Comparison of ENCODE assay signal across 8 cellular contexts in the genomic region with DNA sequence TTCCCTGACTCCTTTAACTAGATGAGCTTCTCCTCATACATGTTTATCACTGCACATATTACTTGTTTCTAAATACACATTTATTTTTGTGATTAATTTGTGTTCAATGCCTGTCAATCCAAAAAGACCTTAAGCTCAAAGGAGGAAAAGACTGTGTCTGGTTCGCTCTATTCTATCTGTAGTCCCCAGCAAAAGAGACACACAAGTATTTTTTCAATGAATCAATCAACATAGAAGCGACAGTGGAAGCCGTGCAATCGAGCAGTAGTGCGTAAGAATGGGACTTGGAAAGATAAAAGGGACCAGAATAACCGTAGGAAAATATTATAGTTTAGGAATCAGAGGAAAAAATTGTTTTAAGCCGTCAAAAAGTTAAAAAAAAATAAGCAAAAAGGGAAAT. TPM values are rescaled to one million over a fixed set of nuclear protein-coding genes. Genes with fewer than 3 reads are reported as not detected.
A peak's percentile ranks its signal among the peaks of the same experiment; 100 is the strongest.
DNase-seq lines count a peak whose midpoint lies in the region; ATAC-seq, FAIRE-seq and TF ChIP-seq lines count a peak whose summit lies in the region.

No MANE protein-coding gene starts in this region.

- H3K79me2 ChIP-seq in GM12878 (ENCODE audit: control insufficient read depth, insufficient read depth, low read length), result peaks cover 65% of the 10 kb centered on the region

- TF ChIP-seq EP300 in GM12878 (IDR thresholded peaks at IDR 0.05; ENCODE audit: borderline replicate concordance in 1 of 2, control insufficient read depth in 1 of 2, low read depth in 2 of 2, low read length in 2 of 2), result no peak

- H3K27ac ChIP-seq in A673 (ENCODE audit: low read depth, low read length, poor library complexity, severe bottlenecking) (peak overlapping the region; percentile 91), HEK293 (ENCODE audit: extremely low read depth, low read depth, low read length) (no peak overlapping the region), GM12878 (ENCODE audit: control insufficient read depth, insufficient read depth) (0 out of 2 replicates have a peak overlapping the region, but pooled peaks have one; percentile 91)

- H3K36me3 Mint-ChIP-seq in mesothelial cell of epicardium, result peaks cover 4% of the 10 kb centered on the region

- no peak overlapping the region for H2AFZ ChIP-seq in GM12878 (ENCODE audit: control insufficient read depth, low read depth, low read length)

- H3K4me2 ChIP-seq in GM12878 (ENCODE audit: control insufficient read depth, insufficient read depth), result peak overlapping the region; percentile 76

- H3K27me3 ChIP-seq in A673 (replicated peaks; ENCODE audit: insufficient read depth, low read depth, low read length, poor library complexity), result no peaks in the 10 kb centered on the region
- H3K27me3 ChIP-seq in GM12878 (replicated peaks in 1 of 2; ENCODE audit: control insufficient read depth in 2 of 2, insufficient read depth in 2 of 2, low read length in 1 of 2), result no peaks in the 10 kb centered on the region

- H3K4me3 ChIP-seq in A673 (ENCODE audit: low read depth, low read length, poor library complexity, severe bottlenecking), result peak overlapping the region; percentile 79
- peak overlapping the region; percentile 99 for H3K4me3 ChIP-seq in HEK293 (ENCODE audit: low read depth, low read length)
- H3K4me3 ChIP-seq in GM12878, result peak overlapping the region; percentile 78

- RAD21 ChIA-PET in GM12878 (lab: Charles Lee; ENCODE audit: unreplicated experiment), result interaction anchor here (3.7 to 6.1 kb wide), 2 partner anchors 18 to 26 kb away, joined by 23 to 68 read pairs; partner anchors contain the start of gene MAPK1IP1L

- no peaks in the 10 kb centered on the region for H3K9me3 Mint-ChIP-seq in mesothelial cell of epicardium

- in situ Hi-C loops in GM12878 (cut with MboI), result no loop called here

- no peaks in the 10 kb centered on the region for H3K27me3 Mint-ChIP-seq in mesothelial cell of epicardium (ENCODE audit: low read depth)

- intact Hi-C loops in A673 (cut with micrococcal nuclease; ENCODE audit: unreplicated experiment), result no loop called here
- intact Hi-C loops in GM12878 (cut with micrococcal nuclease; ENCODE audit: unreplicated experiment), result loop anchor here (5.0 kb wide), 1 partner anchor 124 kb away; the partner anchor contains the start of gene GCH1

- peaks cover 37% of the 10 kb centered on the region for H3K4me1 Mint-ChIP-seq in mesothelial cell of epicardium

- peak; percentile 31 for FAIRE-seq in GM12878 (lab: Jason Lieb, UNC)

- peak overlapping the region; percentile 94 for H3K9ac ChIP-seq in GM12878 (ENCODE audit: control insufficient read depth, insufficient read depth, low read length)

- H3K36me3 ChIP-seq in A673 (ENCODE audit: insufficient read depth, low read length, poor library complexity, severe bottlenecking) (no peaks in the 10 kb centered on the region), HEK293 (ENCODE audit: control insufficient read depth in 2 of 2, insufficient read depth in 1 of 2, low read length in 2 of 2) (peaks cover 12 to 20% of the 10 kb centered on the region in 2 experiments; a peak in 2 of 3 replicates), GM12878 (ENCODE audit: control insufficient read depth in 2 of 2, insufficient read depth in 2 of 2, low read length in 1 of 2) (0 out of 4 replicates have a peak, but pooled peaks cover 0 to 4% of the 10 kb centered on the region in 2 experiments)

- H3K9me3 ChIP-seq in A673 (ENCODE audit: low read depth, low read length, poor library complexity, severe bottlenecking) (no peaks in the 10 kb centered on the region), HEK293 (ENCODE audit: control insufficient read depth, insufficient read depth, low read depth, low read length) (no peaks in the 10 kb centered on the region), GM12878 (replicated peaks; ENCODE audit: control insufficient read depth, insufficient read depth, low read length) (no peaks in the 10 kb centered on the region)

- BruUV-seq in A673 (replicated peaks; lab: Mats Ljungman, UMichigan) (no TSS peak), GM12878 (replicated peaks; lab: Mats Ljungman, UMichigan) (no TSS peak)

- ATAC-seq in GM12878 (no peak), HG03139 (IDR thresholded peaks at IDR 0.05; ENCODE audit: unreplicated experiment) (no peak), HG02763 (IDR thresholded peaks at IDR 0.05; ENCODE audit: unreplicated experiment) (no peak)

- POLR2A ChIA-PET in A673 (lab: Charles Lee; ENCODE audit: low non-redundant PET) (interaction anchor here (0.6 kb wide), 1 partner anchor 130 kb away, joined by 4 read pairs; no protein-coding TSS in a partner anchor), HEK293 (lab: Yijun Ruan, JAX) (interaction anchor here (1.8 to 3.6 kb wide), 3 partner anchors 11 to 26 kb away, joined by 5 to 47 read pairs (median 11); partner anchors contain the start of gene MAPK1IP1L), GM12878 (lab: Charles Lee) (interaction anchor here (0.6 to 2.8 kb wide), 6 partner anchors 14 to 123 kb away, joined by 3 to 14 read pairs (median 8); partner anchors contain the start of genes GCH1 and MAPK1IP1L)

- TF ChIP-seq RAD21 in GM12878 (IDR thresholded peaks at IDR 0.05; ENCODE audit: insufficient read depth, low read depth, low read length), result no peak

- peaks cover 31% of the 10 kb centered on the region for H3K4me1 ChIP-seq in A673 (ENCODE audit: insufficient read depth, low read length, poor library complexity, severe bottlenecking)
- peaks cover 19% of the 10 kb centered on the region for H3K4me1 ChIP-seq in HEK293 (ENCODE audit: control insufficient read depth, insufficient read depth, low read length)
- no peaks in the 10 kb centered on the region for H3K4me1 ChIP-seq in GM12878 (ENCODE audit: control insufficient read depth, insufficient read depth, low read length)

- TF ChIP-seq POLR2A in GM12878 (IDR thresholded peaks at IDR 0.05; ENCODE audit: low read depth, low read length), result no peak

- DNase-seq in A673 (ENCODE audit: low spot score) (no peak), GM12878 (ENCODE audit: low read depth, low spot score) (no peak), mesothelial cell of epicardium (ENCODE audit: low spot score in 2 of 2, unreplicated experiment in 2 of 2) (no peak), iPS-NIHi7 (ENCODE audit: extremely low spot score) (no peak), activated gamma-delta T cell (lab: John Stamatoyannopoulos, UW) (no peak)

- peak overlapping the region; percentile 86 for H3K27ac Mint-ChIP-seq in mesothelial cell of epicardium

- WGBS in GM12878 (ENCODE audit: insufficient coverage, insufficient replicate concordance, low lambda C conversion rate, missing lambda C conversion rate), result 56% methylated on average over 7 of the region's 7 CpGs

- SMC1A ChIA-PET in GM12878 (lab: Charles Lee; ENCODE audit: uncharacterized antibody, unreplicated experiment), result interaction anchor here (0.8 to 2.5 kb wide), 6 partner anchors 20 to 252 kb away, joined by 3 to 18 read pairs (median 4); no protein-coding TSS in a partner anchor

- CTCF ChIA-PET in A673 (lab: Charles Lee), result no interaction called here
- CTCF ChIA-PET in HEK293 (lab: Yijun Ruan, JAX), result no interaction called here
- CTCF ChIA-PET in GM12878 (lab: Yijun Ruan, JAX), result interaction anchor here (0.7 to 7.3 kb wide), 3 partner anchors 20 to 170 kb away, joined by 3 to 44 read pairs (median 8); partner anchors contain the start of gene MAPK1IP1L

- TF ChIP-seq CTCF in A673 (conservative IDR thresholded peaks at IDR 0.05; ENCODE audit: low read depth, low read length) (no peak), HEK293 (tag by site-specific recombination; IDR thresholded peaks at IDR 0.05) (no peak), GM12878 (IDR thresholded peaks at IDR 0.05 in 2 of 3, conservative IDR thresholded peaks at IDR 0.05 in 1 of 3; ENCODE audit: control insufficient read depth in 2 of 3, extremely low read depth in 1 of 3, insufficient read depth in 1 of 3, low read depth in 3 of 3, low read length in 3 of 3) (no peak), mesothelial cell of epicardium (IDR thresholded peaks at IDR 0.05; ENCODE audit: unreplicated experiment) (no peak)

- H3K4me3 Mint-ChIP-seq in mesothelial cell of epicardium, result peak overlapping the region; percentile 91

- H4K20me1 ChIP-seq in GM12878 (ENCODE audit: control insufficient read depth, insufficient read depth), result no peaks in the 10 kb centered on the region

RNA-seq across cellular contexts. Expression of gene WDHD1, which starts 1.0 kb away (rescaled TPM):
- total RNA-seq in A673 (2021) (47.7 and 52.7 TPM in 2 replicates), GM12878 (2014; rRNA removed) (21.9 and 25.7 TPM in 2 replicates), GM12878 (2014; rRNA removed; fragmentation: Illumina TruSeq; extraction: Trizol) (32.7 and 33.5 TPM in 2 replicates), GM12878 (2021) (37.9 and 38.7 TPM in 2 replicates), mesothelial cell of epicardium (15.5 to 16.9 TPM (median 16.1 TPM) in 3 replicates)
- 31.5 and 31.8 TPM in 2 replicates for total RNA-seq in GM12878 (2013; cell fraction: nucleolus; rRNA removed)
- 5.4 TPM for polyA plus RNA-seq in GM12878 (2011; ENCODE audit: low read depth)
- polyA plus RNA-seq in GM12878 (2011; rRNA removed) (34.2 and 57.1 TPM in 2 replicates), GM12878 (2014; fragmentation: Illumina TruSeq; extraction: Trizol) (31.8 and 32.9 TPM in 2 replicates), GM12878 (2014; fragmentation: Nextera tagmentation; extraction: Ambion mirVana) (10 to 100 TPM; 11.3 to 14.8 TPM), GM12878 (2014; rRNA removed) (14.8 and 17.8 TPM in 2 replicates), GM12878 (2016; fragmentation: Nextera tagmentation; extraction: Ambion mirVana) (10 to 100 TPM; 46.3 to 50.5 TPM)
- polyA plus RNA-seq in GM12878 (2011; cell fraction: cytosol; rRNA removed), result 11.1 and 11.2 TPM in 2 replicates
- 13.5 and 17.7 TPM in 2 replicates for polyA plus RNA-seq in GM12878 (2011; cell fraction: nucleus; rRNA removed)
- polyA plus RNA-seq in GM12878 (2012), result 8.7 and 13.4 TPM in 2 replicates
- polyA minus RNA-seq in GM12878 (2011; rRNA and poly(A)+ RNA removed), result 35.6 and 56.1 TPM in 2 replicates
- polyA minus RNA-seq in GM12878 (2011; cell fraction: cytosol; rRNA and poly(A)+ RNA removed), result 12.8 and 16.4 TPM in 2 replicates
- polyA minus RNA-seq in GM12878 (2011; cell fraction: nucleus; rRNA and poly(A)+ RNA removed), result 14.1 and 21.7 TPM in 2 replicates

RNA-seq across cellular contexts. Expression of gene SOCS4, which starts 1.1 kb away (rescaled TPM):
- 32.1 and 35.5 TPM in 2 replicates for total RNA-seq in A673 (2021)
- total RNA-seq in GM12878 (2013; cell fraction: nucleolus; rRNA removed), result 39.6 and 43.0 TPM in 2 replicates
- 20.5 and 25.8 TPM in 2 replicates for total RNA-seq in GM12878 (2014; rRNA removed)
- total RNA-seq in GM12878 (2014; rRNA removed; fragmentation: Illumina TruSeq; extraction: Trizol), result 30.6 and 31.0 TPM in 2 replicates
- total RNA-seq in GM12878 (2021), result 27.9 and 31.5 TPM in 2 replicates
- 4.6 TPM for polyA plus RNA-seq in GM12878 (2011; ENCODE audit: low read depth)
- polyA plus RNA-seq in GM12878 (2011; rRNA removed), result 25.1 and 35.7 TPM in 2 replicates
- 9.1 and 9.8 TPM in 2 replicates for polyA plus RNA-seq in GM12878 (2011; cell fraction: cytosol; rRNA removed)
- polyA plus RNA-seq in GM12878 (2011; cell fraction: nucleus; rRNA removed), result 8.7 and 10.7 TPM in 2 replicates
- polyA plus RNA-seq in GM12878 (2012), result 9.8 and 10.4 TPM in 2 replicates
- 23.7 and 30.9 TPM in 2 replicates for polyA plus RNA-seq in GM12878 (2014; fragmentation: Illumina TruSeq; extraction: Trizol)
- polyA plus RNA-seq in GM12878 (2014; fragmentation: Nextera tagmentation; extraction: Ambion mirVana), result 1 to 10 TPM; 5.7 to 7.6 TPM
- polyA plus RNA-seq in GM12878 (2014; rRNA removed), result 13.2 and 14.7 TPM in 2 replicates
- 10 to 100 TPM; 18.4 to 21.0 TPM for polyA plus RNA-seq in GM12878 (2016; fragmentation: Nextera tagmentation; extraction: Ambion mirVana)
- polyA minus RNA-seq in GM12878 (2011; rRNA and poly(A)+ RNA removed), result 12.7 and 22.1 TPM in 2 replicates
- 7.1 and 7.3 TPM in 2 replicates for polyA minus RNA-seq in GM12878 (2011; cell fraction: cytosol; rRNA and poly(A)+ RNA removed)
- 7.1 and 22.7 TPM in 2 replicates for polyA minus RNA-seq in GM12878 (2011; cell fraction: nucleus; rRNA and poly(A)+ RNA removed)
- total RNA-seq in mesothelial cell of epicardium, result 20.6 to 22.1 TPM (median 21.6 TPM) in 3 replicates

RNA-seq across cellular contexts. Expression of gene MAPK1IP1L, which starts 25.5 kb away (rescaled TPM):
- total RNA-seq in A673 (2021) (150 and 164 TPM in 2 replicates), GM12878 (2014; rRNA removed) (37.7 and 44.6 TPM in 2 replicates), GM12878 (2014; rRNA removed; fragmentation: Illumina TruSeq; extraction: Trizol) (48.9 and 50.4 TPM in 2 replicates), GM12878 (2021) (101 and 105 TPM in 2 replicates), mesothelial cell of epicardium (116 to 120 TPM (median 119 TPM) in 3 replicates)
- total RNA-seq in GM12878 (2013; cell fraction: nucleolus; rRNA removed), result 94.4 and 113 TPM in 2 replicates
- polyA plus RNA-seq in GM12878 (2011; ENCODE audit: low read depth), result 25.2 TPM
- polyA plus RNA-seq in GM12878 (2011; rRNA removed) (52.8 and 80.1 TPM in 2 replicates), GM12878 (2014; fragmentation: Illumina TruSeq; extraction: Trizol) (68.5 and 90.1 TPM in 2 replicates), GM12878 (2014; fragmentation: Nextera tagmentation; extraction: Ambion mirVana) (10 to 100 TPM; 55.7 to 66.0 TPM), GM12878 (2014; rRNA removed) (54.2 and 58.1 TPM in 2 replicates), GM12878 (2016; fragmentation: Nextera tagmentation; extraction: Ambion mirVana) (100 to 1,000 TPM; 107 to 117 TPM)
- 231 and 264 TPM in 2 replicates for polyA plus RNA-seq in GM12878 (2011; cell fraction: cytosol; rRNA removed)
- 91.5 and 98.1 TPM in 2 replicates for polyA plus RNA-seq in GM12878 (2011; cell fraction: nucleus; rRNA removed)
- polyA plus RNA-seq in GM12878 (2012), result 53.2 and 62.6 TPM in 2 replicates
- 146 and 276 TPM in 2 replicates for polyA minus RNA-seq in GM12878 (2011; rRNA and poly(A)+ RNA removed)
- 154 and 162 TPM in 2 replicates for polyA minus RNA-seq in GM12878 (2011; cell fraction: cytosol; rRNA and poly(A)+ RNA removed)
- 19.2 and 36.5 TPM in 2 replicates for polyA minus RNA-seq in GM12878 (2011; cell fraction: nucleus; rRNA and poly(A)+ RNA removed)
